Comparison of ENCODE assay signal across 13 cellular contexts in the genomic region with DNA sequence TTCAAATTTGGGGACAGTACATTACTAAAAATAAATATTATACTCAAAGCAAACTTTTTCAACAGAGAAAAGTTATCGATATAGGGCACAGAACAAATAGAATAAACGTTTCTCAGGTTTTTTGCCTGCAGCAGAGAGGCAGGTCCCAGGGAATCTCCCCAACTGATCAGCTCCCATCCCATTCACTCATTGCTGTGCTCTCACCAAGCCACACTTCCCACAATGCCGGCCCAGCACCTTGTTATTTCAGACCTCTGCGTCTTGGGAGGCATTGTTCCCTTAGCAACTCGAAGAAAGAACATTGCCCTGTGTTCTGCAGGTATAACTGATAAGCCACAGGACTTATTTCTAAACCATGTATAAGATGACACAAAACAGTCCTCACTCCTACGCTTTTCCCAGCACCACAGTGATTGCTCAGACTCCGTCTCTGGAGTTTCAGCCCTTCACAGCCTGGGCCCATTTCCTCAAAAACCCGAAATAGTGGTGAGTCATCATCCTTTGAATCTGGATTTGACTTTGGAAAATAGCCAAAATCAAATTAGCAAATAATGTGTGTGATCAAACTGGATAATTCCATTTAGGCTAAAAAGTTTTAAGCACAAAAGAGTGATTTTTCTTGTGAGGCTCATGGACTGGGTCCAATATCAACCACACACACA.
A peak's percentile ranks its signal among the peaks of the same experiment; 100 is the strongest.
DNase-seq lines count a peak whose midpoint lies in the region; ATAC-seq, FAIRE-seq and TF ChIP-seq lines count a peak whose summit lies in the region.
"Had no signal": no experiment of that assay in that cellular context is flagged by ENCODE, and none has a peak within 500 bp of the region (broad histone marks: within the 10 kb centered on the region; RNA-seq: fewer than 3 reads in every experiment).

No MANE protein-coding gene starts in this region.

- H3K9me1 ChIP-seq in endothelial cell of umbilical vein (replicated peaks; ENCODE audit: control insufficient read depth, extremely low read depth, insufficient read depth, low read length), result no peaks in the 10 kb centered on the region

- peaks cover 2% of the 10 kb centered on the region for H3K36me3 Mint-ChIP-seq in mesothelial cell of epicardium
- no peaks in the 10 kb centered on the region for H3K36me3 Mint-ChIP-seq in stimulated activated naive B cell treated with anti-CD40 and anti-IgM and Interleukin-4, amounts not matched to agents 10 μg/mL and 1 μg/mL and 100 μg/mL, for 72 hours
- no peaks in the 10 kb centered on the region for H3K36me3 Mint-ChIP-seq in activated T-helper 2 cell treated with anti-CD3 and anti-CD28 coated beads, Interferon-gamma antibody, Interleukin-2, Interleukin-4, amounts not matched to agents 10 μg/mL and 5 μg/mL and 100 μg/mL, durations not matched to agents 14 hours and 24 hours and 36 hours (ENCODE audit: low read depth)
- H3K36me3 Mint-ChIP-seq: immature natural killer cell had no signal

- no peaks in the 10 kb centered on the region for H3K36me3 ChIP-seq in endothelial cell of umbilical vein (ENCODE audit: control insufficient read depth in 2 of 2, extremely low read depth in 1 of 2, insufficient read depth in 2 of 2, low read length in 2 of 2)

- ATAC-seq in stimulated activated naive B cell treated with anti-CD40 and anti-IgM and Interleukin-4, amounts not matched to agents 10 μg/mL and 1 μg/mL and 100 μg/mL, for 72 hours (replicated peaks), result no peak

- peak overlapping the region; percentile 89 for H3K27ac Mint-ChIP-seq in mesothelial cell of epicardium
- no peak overlapping the region for H3K27ac Mint-ChIP-seq in stimulated activated naive B cell treated with anti-CD40 and anti-IgM and Interleukin-4, amounts not matched to agents 10 μg/mL and 1 μg/mL and 100 μg/mL, for 72 hours
- H3K27ac Mint-ChIP-seq in activated T-helper 2 cell treated with anti-CD3 and anti-CD28 coated beads, Interferon-gamma antibody, Interleukin-2, Interleukin-4, amounts not matched to agents 10 μg/mL and 5 μg/mL and 100 μg/mL, durations not matched to agents 14 hours and 24 hours and 36 hours, result no peak overlapping the region
- H3K27ac Mint-ChIP-seq: immature natural killer cell had no signal

- POLR2A ChIA-PET in endothelial cell of umbilical vein (lab: Charles Lee), result no interaction called here

- no peak overlapping the region for H3K27ac ChIP-seq in endothelial cell of umbilical vein (ENCODE audit: insufficient read depth, low read depth, low read length)
- H3K27ac ChIP-seq: PC-9 had no signal

- H3K27me3 Mint-ChIP-seq in mesothelial cell of epicardium (ENCODE audit: low read depth), result peaks cover 1% of the 10 kb centered on the region
- H3K27me3 Mint-ChIP-seq in stimulated activated naive B cell treated with anti-CD40 and anti-IgM and Interleukin-4, amounts not matched to agents 10 μg/mL and 1 μg/mL and 100 μg/mL, for 72 hours, result no peaks in the 10 kb centered on the region
- H3K27me3 Mint-ChIP-seq in activated T-helper 2 cell treated with anti-CD3 and anti-CD28 coated beads, Interferon-gamma antibody, Interleukin-2, Interleukin-4, amounts not matched to agents 10 μg/mL and 5 μg/mL and 100 μg/mL, durations not matched to agents 14 hours and 24 hours and 36 hours (ENCODE audit: low read depth), result no peaks in the 10 kb centered on the region

- H4K20me1 ChIP-seq in endothelial cell of umbilical vein (replicated peaks; ENCODE audit: control insufficient read depth, extremely low read depth, insufficient read depth, low read length), result no peaks in the 10 kb centered on the region

- CTCF ChIA-PET in endothelial cell of umbilical vein (lab: Charles Lee), result no interaction called here

- no peaks in the 10 kb centered on the region for H3K27me3 ChIP-seq in endothelial cell of umbilical vein (ENCODE audit: control insufficient read depth in 2 of 2, insufficient read depth in 2 of 2, low read length in 2 of 2)
- H3K27me3 ChIP-seq: dorsolateral prefrontal cortex had no signal

- H3K9me3 Mint-ChIP-seq in mesothelial cell of epicardium, result no peaks in the 10 kb centered on the region
- peaks cover 0 to 2% of the 10 kb centered on the region in 2 donors for H3K9me3 Mint-ChIP-seq in stimulated activated naive B cell treated with anti-CD40 and anti-IgM and Interleukin-4, amounts not matched to agents 10 μg/mL and 1 μg/mL and 100 μg/mL, for 72 hours
- peaks cover 24% of the 10 kb centered on the region for H3K9me3 Mint-ChIP-seq in activated T-helper 2 cell treated with anti-CD3 and anti-CD28 coated beads, Interferon-gamma antibody, Interleukin-2, Interleukin-4, amounts not matched to agents 10 μg/mL and 5 μg/mL and 100 μg/mL, durations not matched to agents 14 hours and 24 hours and 36 hours

- no peak for TF ChIP-seq POLR2A in endothelial cell of umbilical vein (IDR thresholded peaks at IDR 0.05; ENCODE audit: low read depth, low read length)

- no peak overlapping the region for H3K9ac ChIP-seq in endothelial cell of umbilical vein (replicated peaks; ENCODE audit: extremely low read depth, insufficient read depth, low read length)

- FAIRE-seq in RCC 7860 (lab: Jason Lieb, UNC), result no peak
- no peak for FAIRE-seq in endothelial cell of umbilical vein (lab: Jason Lieb, UNC)
- FAIRE-seq: TTC549 had no signal

- TF ChIP-seq CTCF in AG09309 (IDR thresholded peaks at IDR 0.05; ENCODE audit: control insufficient read depth, insufficient read depth, low read depth, low read length, missing control alignments) (no peak), endothelial cell of umbilical vein (IDR thresholded peaks at IDR 0.05; ENCODE audit: extremely low read depth in 1 of 2, insufficient read depth in 1 of 2, low read depth in 1 of 2, low read length in 2 of 2) (no peak), mesothelial cell of epicardium (IDR thresholded peaks at IDR 0.05; ENCODE audit: unreplicated experiment) (no peak)

- peaks cover 39% of the 10 kb centered on the region for H3K4me1 Mint-ChIP-seq in mesothelial cell of epicardium
- no peaks in the 10 kb centered on the region for H3K4me1 Mint-ChIP-seq in stimulated activated naive B cell treated with anti-CD40 and anti-IgM and Interleukin-4, amounts not matched to agents 10 μg/mL and 1 μg/mL and 100 μg/mL, for 72 hours
- H3K4me1 Mint-ChIP-seq in activated T-helper 2 cell treated with anti-CD3 and anti-CD28 coated beads, Interferon-gamma antibody, Interleukin-2, Interleukin-4, amounts not matched to agents 10 μg/mL and 5 μg/mL and 100 μg/mL, durations not matched to agents 14 hours and 24 hours and 36 hours (ENCODE audit: low read depth), result no peaks in the 10 kb centered on the region
- H3K4me1 Mint-ChIP-seq: immature natural killer cell had no signal

- dilution Hi-C loops in endothelial cell of umbilical vein (cut with MboI; ENCODE audit: extremely low pct_ligation_motif_present, low sequenced_read_pairs), result no loop called here

- peaks cover 3% of the 10 kb centered on the region for H3K4me1 ChIP-seq in endothelial cell of umbilical vein (ENCODE audit: control insufficient read depth, extremely low read depth, insufficient read depth, low read length)

- no peaks in the 10 kb centered on the region for H3K79me2 ChIP-seq in endothelial cell of umbilical vein (ENCODE audit: control insufficient read depth, insufficient read depth, low read length)

- intact Hi-C loops in endothelial cell of umbilical vein (cut with micrococcal nuclease), result no loop called here
- intact Hi-C loops in activated T-helper 2 cell treated with anti-CD3 and anti-CD28 coated beads, Interferon-gamma antibody, Interleukin-2, Interleukin-4, amounts not matched to agents 10 μg/mL and 5 μg/mL and 100 μg/mL, durations not matched to agents 14 hours and 24 hours and 36 hours (cut with micrococcal nuclease), result no loop called here

- no TSS peak for BruUV-seq in endothelial cell of umbilical vein (replicated peaks; lab: Mats Ljungman, UMichigan)

- no peak overlapping the region for H3K4me2 ChIP-seq in endothelial cell of umbilical vein (ENCODE audit: insufficient read depth, low read length)
- H3K4me2 ChIP-seq: PC-9 had no signal

- no peak overlapping the region for H3K4me3 Mint-ChIP-seq in mesothelial cell of epicardium
- no peak overlapping the region for H3K4me3 Mint-ChIP-seq in stimulated activated naive B cell treated with anti-CD40 and anti-IgM and Interleukin-4, amounts not matched to agents 10 μg/mL and 1 μg/mL and 100 μg/mL, for 72 hours
- no peak overlapping the region for H3K4me3 Mint-ChIP-seq in activated T-helper 2 cell treated with anti-CD3 and anti-CD28 coated beads, Interferon-gamma antibody, Interleukin-2, Interleukin-4, amounts not matched to agents 10 μg/mL and 5 μg/mL and 100 μg/mL, durations not matched to agents 14 hours and 24 hours and 36 hours (ENCODE audit: low read depth)
- H3K4me3 Mint-ChIP-seq: immature natural killer cell had no signal

- DNase-seq in AG09309 (ENCODE audit: low read depth) (peak; percentile 25), RCC 7860 (ENCODE audit: low spot score) (peak; percentile 21), endothelial cell of umbilical vein (ENCODE audit: low read depth, low spot score) (peak; percentile 33), mesothelial cell of epicardium (ENCODE audit: low spot score in 2 of 2, unreplicated experiment in 2 of 2) (no peak), DMS 273 treated with DMSO at 0.1 percent for 48 hours (lab: John Stamatoyannopoulos, UW) (no peak)
- no peak for DNase-seq in stimulated activated naive B cell treated with anti-CD40 and anti-IgM and Interleukin-4, amounts not matched to agents 10 μg/mL and 1 μg/mL and 100 μg/mL, for 72 hours
- no peak for DNase-seq in activated T-helper 2 cell treated with anti-CD3 and anti-CD28 coated beads, Interferon-gamma antibody, Interleukin-2, Interleukin-4, amounts not matched to agents 10 μg/mL and 5 μg/mL and 100 μg/mL, durations not matched to agents 14 hours and 24 hours and 36 hours (ENCODE audit: low spot score)
- no peak for DNase-seq in activated CD4-positive, alpha-beta T cell treated with anti-CD3 and anti-CD28 coated beads, Interleukin-2, amount 50 U/mL, for 1 hour
- DNase-seq: immature natural killer cell, NCI-H1930, PC-9 had no signal

- no peak overlapping the region for H2AFZ ChIP-seq in endothelial cell of umbilical vein (ENCODE audit: low read depth, low read length)
- H2AFZ ChIP-seq: PC-9 had no signal

- H3K4me3 ChIP-seq in AG09309 (ENCODE audit: control insufficient read depth, low read depth, low read length), result no peak overlapping the region
- H3K4me3 ChIP-seq in endothelial cell of umbilical vein (replicated peaks in 1 of 3; ENCODE audit: insufficient read depth in 1 of 3, low read depth in 1 of 3, low read length in 3 of 3), result no peak overlapping the region
- H3K4me3 ChIP-seq: dorsolateral prefrontal cortex, PC-9 had no signal

- no peaks in the 10 kb centered on the region for H3K9me3 ChIP-seq in endothelial cell of umbilical vein (replicated peaks; ENCODE audit: control insufficient read depth, insufficient read depth, low read length)

TF ChIP-seq in endothelial cell of umbilical vein, 7 proteins besides CTCF, POLR2A, EP300 and RAD21 (continues in another document):
- TF ChIP-seq JUN (IDR thresholded peaks at IDR 0.05; ENCODE audit: borderline replicate concordance, insufficient read depth, insufficient read length, low read depth) (peak; percentile 50), EZH2 (IDR thresholded peaks at IDR 0.05; ENCODE audit: borderline replicate concordance, low read depth, low read length, severe bottlenecking) (no peak), GATA2 (IDR thresholded peaks at IDR 0.05; ENCODE audit: insufficient read depth, insufficient read length, low read depth, low read length) (no peak)

Comparison
In these comparisons a context has a peak if more than half of its experiments do, and no peak if none do; other contexts are left out.
1. DNase-seq: peak in AG09309 (single experiment), RCC 7860 (single experiment) and endothelial cell of umbilical vein (single experiment); none in mesothelial cell of epicardium (0 of 2), stimulated activated naive B cell treated with anti-CD40 and anti-IgM and Interleukin-4, amounts not matched to agents 10 μg/mL and 1 μg/mL and 100 μg/mL, for 72 hours (single experiment), activated T-helper 2 cell treated with anti-CD3 and anti-CD28 coated beads, Interferon-gamma antibody, Interleukin-2, Interleukin-4, amounts not matched to agents 10 μg/mL and 5 μg/mL and 100 μg/mL, durations not matched to agents 14 hours and 24 hours and 36 hours (single experiment), DMS 273 treated with DMSO at 0.1 percent for 48 hours (single experiment) and activated CD4-positive, alpha-beta T cell treated with anti-CD3 and anti-CD28 coated beads, Interleukin-2, amount 50 U/mL, for 1 hour (single experiment).